ENCODE assay signal across 23 cellular contexts in genomic region chr2:210318491-210318890, GRCh38. TPM values are rescaled to one million over a fixed set of nuclear protein-coding genes. Genes with fewer than 3 reads are reported as not detected.
DNase-seq lines count a peak whose midpoint lies in the region; ATAC-seq, FAIRE-seq and TF ChIP-seq lines count a peak whose summit lies in the region.
"Had no signal": no experiment of that assay in that cellular context is flagged by ENCODE, and none has a peak within 500 bp of the region (broad histone marks: within the 10 kb centered on the region; RNA-seq: fewer than 3 reads in every experiment).

No MANE protein-coding gene starts in this region.

- no peak overlapping the region for H3K4me2 ChIP-seq in mesenchymal stem cell (ENCODE audit: low read length, poor library complexity, severe bottlenecking)
- H3K4me2 ChIP-seq: BLaER1 had no signal

- no peak overlapping the region for H3K4ac ChIP-seq in mesenchymal stem cell (ENCODE audit: low read depth in 1 of 2, low read length in 2 of 2)

- H3K27ac Mint-ChIP-seq in nephron: peak overlapping the region; percentile 15 to 75 (median 52)
- H3K27ac Mint-ChIP-seq: CD14-positive monocyte, HFFc6, IgD-negative memory B cell had no signal

- H3K9me3 Mint-ChIP-seq in nephron: no peaks in the 10 kb centered on the region
- H3K9me3 Mint-ChIP-seq: IgD-negative memory B cell had no signal

- H3K9ac ChIP-seq in mesenchymal stem cell (ENCODE audit: low read length): no peak overlapping the region
- H3K9ac ChIP-seq: BLaER1 had no signal

- 41% methylated on average over 2 of the region's 3 CpGs for WGBS in mesenchymal stem cell

- no peak overlapping the region for H3K14ac ChIP-seq in mesenchymal stem cell (ENCODE audit: low read length in 2 of 2)

- no peaks in the 10 kb centered on the region for H3K27me3 ChIP-seq in mesenchymal stem cell (ENCODE audit: control insufficient read depth in 1 of 2, insufficient read depth in 1 of 2, low read length in 2 of 2)
- H3K27me3 ChIP-seq: BLaER1 had no signal

- H3K36me3 Mint-ChIP-seq in nephron (ENCODE audit: low read depth): no peaks in the 10 kb centered on the region
- H3K36me3 Mint-ChIP-seq: CD14-positive monocyte; CD4-positive, alpha-beta memory T cell; IgD-negative memory B cell had no signal

- H3K4me3 Mint-ChIP-seq in nephron: no peak overlapping the region
- H3K4me3 Mint-ChIP-seq: CD14-positive monocyte; CD4-positive, alpha-beta memory T cell; HFFc6; IgD-negative memory B cell had no signal

- no peak overlapping the region for H4K91ac ChIP-seq in mesenchymal stem cell (ENCODE audit: low read length)

- H4K8ac ChIP-seq in mesenchymal stem cell (ENCODE audit: low read length): no peak overlapping the region

- H3K79me1 ChIP-seq in mesenchymal stem cell (replicated peaks; ENCODE audit: low read length, poor library complexity, severe bottlenecking): no peaks in the 10 kb centered on the region

- no peak overlapping the region for H2AK5ac ChIP-seq in mesenchymal stem cell (ENCODE audit: low read length, severe bottlenecking)

- peak overlapping the region; percentile 88 for H3K27ac ChIP-seq in mesenchymal stem cell (ENCODE audit: low read length, poor library complexity, severe bottlenecking)
- H3K27ac ChIP-seq: 22Rv1, BLaER1 had no signal

- H3K23ac ChIP-seq in mesenchymal stem cell (ENCODE audit: low read length in 2 of 2): no peak overlapping the region

- TF ChIP-seq CTCF in nephron (IDR thresholded peaks at IDR 0.05; ENCODE audit: unreplicated experiment in 3 of 3): no peak

- DNase-seq in GM18507 (ENCODE audit: extremely low spot score, insufficient read length, low read depth) (no peak), mesenchymal stem cell (no peak), skeletal muscle cell (ENCODE audit: low read depth) (peak; percentile 25), COLO829 (ENCODE audit: low spot score) (no peak), NCI-H187 (lab: John Stamatoyannopoulos, UW) (no peak), NCI-H1436 treated with DMSO at 0.1 percent for 48 hours (lab: John Stamatoyannopoulos, UW) (no peak)
- DNase-seq: Calu3; CD4-positive, alpha-beta memory T cell; DND-41; EL; GOT3; H7; HFFc6 had no signal

- H2BK12ac ChIP-seq in mesenchymal stem cell (ENCODE audit: low read length in 2 of 2): no peak overlapping the region

- FAIRE-seq in GM18507 (lab: Jason Lieb, UNC): peak; percentile 9
- FAIRE-seq: GM12878, HepG2 had no signal

- H2BK15ac ChIP-seq in mesenchymal stem cell (ENCODE audit: low read depth, poor library complexity, severe bottlenecking): no peak overlapping the region

- no peak overlapping the region for H3K4me3 ChIP-seq in mesenchymal stem cell (ENCODE audit: insufficient read depth in 1 of 2, low read depth in 1 of 2, low read length in 2 of 2)
- H3K4me3 ChIP-seq in skeletal muscle cell (ENCODE audit: low read depth, low read length): no peak overlapping the region
- H3K4me3 ChIP-seq: BLaER1, GM12878 had no signal

- H3K9me3 ChIP-seq in mesenchymal stem cell (ENCODE audit: control insufficient read depth, low read length): no peaks in the 10 kb centered on the region
- H3K9me3 ChIP-seq: BLaER1 had no signal

- no peak overlapping the region for H2AFZ ChIP-seq in mesenchymal stem cell (ENCODE audit: low read depth, low read length)

- H2BK120ac ChIP-seq in mesenchymal stem cell (ENCODE audit: low read depth, low read length): no peak overlapping the region

- H3K4me1 ChIP-seq in mesenchymal stem cell (ENCODE audit: control insufficient read depth, insufficient read depth, low read depth, low read length): peaks cover 1% of the 10 kb centered on the region
- H3K4me1 ChIP-seq: BLaER1 had no signal

- H3K4me1 Mint-ChIP-seq in nephron: peaks cover 43% of the 10 kb centered on the region
- H3K4me1 Mint-ChIP-seq: CD14-positive monocyte; CD4-positive, alpha-beta memory T cell; IgD-negative memory B cell had no signal

- no peaks in the 10 kb centered on the region for H3K36me3 ChIP-seq in mesenchymal stem cell (ENCODE audit: control insufficient read depth in 1 of 2, insufficient read depth in 2 of 2, low read depth in 1 of 2, low read length in 2 of 2)
- H3K36me3 ChIP-seq: BLaER1 had no signal

- no peak overlapping the region for H2BK5ac ChIP-seq in mesenchymal stem cell (ENCODE audit: low read depth, low read length, poor library complexity, severe bottlenecking)

- H3K27me3 Mint-ChIP-seq in nephron (ENCODE audit: low read depth): no peaks in the 10 kb centered on the region
- H3K27me3 Mint-ChIP-seq: IgD-negative memory B cell had no signal

- no peak for ATAC-seq in GM21390 (IDR thresholded peaks at IDR 0.05; ENCODE audit: unreplicated experiment)
- ATAC-seq: GM12878, HCT116, HepG2 had no signal

- no peak overlapping the region for H3K18ac ChIP-seq in mesenchymal stem cell (ENCODE audit: low read depth in 1 of 2, low read length in 2 of 2)

RNA-seq across cellular contexts. Expression of gene MYL1, which starts 3.5 kb away (rescaled TPM):
- not detected for polyA plus RNA-seq in mesenchymal stem cell (2013, experiment 1 of 2)
- 0.04 TPM for polyA plus RNA-seq in mesenchymal stem cell (2013, experiment 2 of 2)
- polyA plus RNA-seq: AG04450; CD14-positive monocyte; CD4-positive, alpha-beta memory T cell; HepG2; IgD-negative memory B cell had no signal
